1 cellular context compared by ENCODE assay signal in the genomic region with DNA sequence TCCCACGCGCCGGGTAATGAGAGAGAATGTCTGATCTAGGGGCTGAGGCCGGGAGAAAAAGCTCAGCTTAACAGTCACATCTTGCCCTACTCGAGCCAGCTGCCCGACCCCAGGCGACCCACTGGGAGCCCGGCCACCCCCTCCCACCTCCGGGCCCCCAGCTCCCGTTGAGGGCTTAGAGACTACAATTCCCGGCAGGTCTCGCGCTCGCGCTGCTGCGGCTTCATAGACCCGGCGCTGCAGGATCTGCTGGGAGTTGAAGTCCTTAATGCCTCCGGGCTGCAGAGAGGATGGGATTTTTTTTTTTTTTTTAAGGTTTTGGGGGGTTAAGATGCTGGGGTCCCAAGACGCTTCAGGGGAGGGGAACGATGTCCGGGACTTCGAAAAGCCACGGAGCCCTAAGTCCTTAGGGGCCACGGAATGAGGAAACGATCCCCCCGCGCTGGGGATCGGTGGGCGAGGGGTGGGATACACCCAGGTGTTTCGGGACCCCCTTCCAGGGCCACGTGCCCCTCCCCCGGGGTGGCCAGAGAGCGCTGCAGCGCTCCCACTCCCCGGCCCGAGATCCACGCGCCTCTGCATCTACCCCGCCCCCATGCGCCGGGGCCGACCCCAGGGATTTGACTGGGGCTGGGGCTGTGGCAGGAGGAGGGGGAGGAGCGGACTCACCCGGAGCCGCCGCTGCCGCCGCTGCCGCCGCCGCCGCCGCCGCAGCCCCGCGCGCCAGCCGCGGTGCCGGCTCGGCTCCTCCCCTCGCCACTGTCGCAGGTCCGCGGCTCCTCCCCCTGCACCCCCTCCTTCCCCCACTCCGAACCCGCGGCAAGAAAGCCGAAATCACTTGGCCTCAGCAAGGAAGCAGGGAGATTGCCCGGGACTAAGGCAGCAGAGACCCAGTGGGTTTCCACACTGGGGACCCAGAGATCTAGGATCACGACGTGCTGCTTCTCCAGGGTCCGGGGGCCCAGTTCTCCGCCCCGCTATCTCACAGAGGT.
TF ChIP-seq lines count a peak whose summit lies in the region.

A gene with protein sequence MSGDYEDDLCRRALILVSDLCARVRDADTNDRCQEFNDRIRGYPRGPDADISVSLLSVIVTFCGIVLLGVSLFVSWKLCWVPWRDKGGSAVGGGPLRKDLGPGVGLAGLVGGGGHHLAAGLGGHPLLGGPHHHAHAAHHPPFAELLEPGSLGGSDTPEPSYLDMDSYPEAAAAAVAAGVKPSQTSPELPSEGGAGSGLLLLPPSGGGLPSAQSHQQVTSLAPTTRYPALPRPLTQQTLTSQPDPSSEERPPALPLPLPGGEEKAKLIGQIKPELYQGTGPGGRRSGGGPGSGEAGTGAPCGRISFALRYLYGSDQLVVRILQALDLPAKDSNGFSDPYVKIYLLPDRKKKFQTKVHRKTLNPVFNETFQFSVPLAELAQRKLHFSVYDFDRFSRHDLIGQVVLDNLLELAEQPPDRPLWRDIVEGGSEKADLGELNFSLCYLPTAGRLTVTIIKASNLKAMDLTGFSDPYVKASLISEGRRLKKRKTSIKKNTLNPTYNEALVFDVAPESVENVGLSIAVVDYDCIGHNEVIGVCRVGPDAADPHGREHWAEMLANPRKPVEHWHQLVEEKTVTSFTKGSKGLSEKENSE (minus strand): TSS at position 761 of the 992 bp plus-strand sequence. CDS start 2,470 bp downstream, outside the sequence.

TF ChIP-seq in HepG2, 621 proteins besides CTCF, POLR2A, EP300 and RAD21 (continued from another document):
- TF ChIP-seq, protein P1, sequence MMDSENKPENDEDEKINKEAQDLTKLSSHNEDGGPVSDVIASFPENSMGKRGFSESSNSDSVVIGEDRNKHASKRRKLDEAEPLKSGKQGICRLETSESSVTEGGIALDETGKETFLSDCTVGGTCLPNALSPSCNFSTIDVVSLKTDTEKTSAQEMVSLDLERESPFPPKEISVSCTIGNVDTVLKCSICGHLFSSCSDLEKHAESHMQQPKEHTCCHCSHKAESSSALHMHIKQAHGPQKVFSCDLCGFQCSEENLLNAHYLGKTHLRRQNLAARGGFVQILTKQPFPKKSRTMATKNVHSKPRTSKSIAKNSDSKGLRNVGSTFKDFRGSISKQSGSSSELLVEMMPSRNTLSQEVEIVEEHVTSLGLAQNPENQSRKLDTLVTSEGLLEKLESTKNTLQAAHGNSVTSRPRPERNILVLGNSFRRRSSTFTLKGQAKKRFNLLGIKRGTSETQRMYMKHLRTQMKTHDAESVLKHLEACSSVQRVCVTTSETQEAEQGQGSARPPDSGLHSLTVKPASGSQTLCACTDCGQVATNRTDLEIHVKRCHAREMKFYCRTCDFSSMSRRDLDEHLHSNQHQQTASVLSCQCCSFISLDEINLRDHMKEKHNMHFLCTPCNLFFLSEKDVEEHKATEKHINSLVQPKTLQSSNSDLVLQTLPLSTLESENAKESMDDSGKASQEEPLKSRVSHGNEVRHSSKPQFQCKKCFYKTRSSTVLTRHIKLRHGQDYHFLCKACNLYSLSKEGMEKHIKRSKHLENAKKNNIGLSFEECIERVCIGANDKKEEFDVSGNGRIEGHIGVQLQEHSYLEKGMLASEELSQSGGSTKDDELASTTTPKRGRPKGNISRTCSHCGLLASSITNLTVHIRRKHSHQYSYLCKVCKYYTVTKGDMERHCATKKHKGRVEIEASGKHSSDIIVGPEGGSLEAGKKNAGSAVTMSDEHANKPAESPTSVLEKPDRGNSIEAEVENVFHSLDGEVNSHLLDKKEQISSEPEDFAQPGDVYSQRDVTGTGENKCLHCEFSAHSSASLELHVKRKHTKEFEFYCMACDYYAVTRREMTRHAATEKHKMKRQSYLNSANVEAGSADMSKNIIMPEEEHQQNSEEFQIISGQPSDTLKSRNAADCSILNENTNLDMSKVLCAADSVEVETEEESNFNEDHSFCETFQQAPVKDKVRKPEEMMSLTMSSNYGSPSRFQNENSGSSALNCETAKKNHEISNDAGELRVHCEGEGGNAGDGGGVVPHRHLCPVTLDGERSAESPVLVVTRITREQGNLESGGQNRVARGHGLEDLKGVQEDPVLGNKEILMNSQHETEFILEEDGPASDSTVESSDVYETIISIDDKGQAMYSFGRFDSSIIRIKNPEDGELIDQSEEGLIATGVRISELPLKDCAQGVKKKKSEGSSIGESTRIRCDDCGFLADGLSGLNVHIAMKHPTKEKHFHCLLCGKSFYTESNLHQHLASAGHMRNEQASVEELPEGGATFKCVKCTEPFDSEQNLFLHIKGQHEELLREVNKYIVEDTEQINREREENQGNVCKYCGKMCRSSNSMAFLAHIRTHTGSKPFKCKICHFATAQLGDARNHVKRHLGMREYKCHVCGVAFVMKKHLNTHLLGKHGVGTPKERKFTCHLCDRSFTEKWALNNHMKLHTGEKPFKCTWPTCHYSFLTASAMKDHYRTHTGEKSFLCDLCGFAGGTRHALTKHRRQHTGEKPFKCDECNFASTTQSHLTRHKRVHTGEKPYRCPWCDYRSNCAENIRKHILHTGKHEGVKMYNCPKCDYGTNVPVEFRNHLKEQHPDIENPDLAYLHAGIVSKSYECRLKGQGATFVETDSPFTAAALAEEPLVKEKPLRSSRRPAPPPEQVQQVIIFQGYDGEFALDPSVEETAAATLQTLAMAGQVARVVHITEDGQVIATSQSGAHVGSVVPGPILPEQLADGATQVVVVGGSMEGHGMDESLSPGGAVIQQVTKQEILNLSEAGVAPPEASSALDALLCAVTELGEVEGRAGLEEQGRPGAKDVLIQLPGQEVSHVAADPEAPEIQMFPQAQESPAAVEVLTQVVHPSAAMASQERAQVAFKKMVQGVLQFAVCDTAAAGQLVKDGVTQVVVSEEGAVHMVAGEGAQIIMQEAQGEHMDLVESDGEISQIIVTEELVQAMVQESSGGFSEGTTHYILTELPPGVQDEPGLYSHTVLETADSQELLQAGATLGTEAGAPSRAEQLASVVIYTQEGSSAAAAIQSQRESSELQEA (CRISPR knock-in tag; IDR thresholded peaks at IDR 0.05; ENCODE audit: not compliant biosample characterization): no peak
- TF ChIP-seq ZNF333 (CRISPR knock-in tag; IDR thresholded peaks at IDR 0.05; ENCODE audit: borderline replicate concordance) (no peak), ZNF143 (CRISPR knock-in tag; IDR thresholded peaks at IDR 0.05) (peak; percentile 83), ZNF749 (CRISPR knock-in tag; IDR thresholded peaks at IDR 0.05; ENCODE audit: borderline replicate concordance) (no peak), ZFP36L1 (CRISPR knock-in tag; IDR thresholded peaks at IDR 0.05) (no peak), SUZ12 (IDR thresholded peaks at IDR 0.05; ENCODE audit: low read depth, low read length) (peak; percentile 32; the same call in 1 of the 2 replicates)
